ENCODE assay signal across 2 cellular contexts in the genomic region with DNA sequence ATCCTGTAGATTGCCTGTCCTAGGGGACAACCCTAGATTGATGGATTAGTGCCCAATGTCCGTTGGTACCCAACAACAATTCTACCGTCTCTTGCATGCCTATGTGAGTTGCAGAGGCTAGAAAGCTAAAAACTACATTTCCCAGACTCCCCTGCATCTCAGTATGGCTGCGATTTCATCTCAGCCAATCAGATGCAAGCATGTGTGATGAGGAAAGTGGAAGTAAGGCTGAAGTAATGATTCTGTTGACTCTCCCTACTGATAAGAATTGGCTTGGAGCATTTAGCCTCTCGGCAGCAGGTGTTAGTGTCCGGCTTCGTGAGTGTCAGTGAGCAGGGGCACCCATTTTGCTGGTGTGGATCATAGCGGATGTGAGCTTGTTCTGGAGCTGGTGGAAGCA.
A peak's percentile ranks its signal among the peaks of the same experiment; 100 is the strongest.
TF ChIP-seq lines count a peak whose summit lies in the region.

No MANE protein-coding gene starts in this region.

TF ChIP-seq in GM23338, 12 proteins besides CTCF, POLR2A, EP300 and RAD21 (continued from another document and continues in another):
- TF ChIP-seq, protein P1, sequence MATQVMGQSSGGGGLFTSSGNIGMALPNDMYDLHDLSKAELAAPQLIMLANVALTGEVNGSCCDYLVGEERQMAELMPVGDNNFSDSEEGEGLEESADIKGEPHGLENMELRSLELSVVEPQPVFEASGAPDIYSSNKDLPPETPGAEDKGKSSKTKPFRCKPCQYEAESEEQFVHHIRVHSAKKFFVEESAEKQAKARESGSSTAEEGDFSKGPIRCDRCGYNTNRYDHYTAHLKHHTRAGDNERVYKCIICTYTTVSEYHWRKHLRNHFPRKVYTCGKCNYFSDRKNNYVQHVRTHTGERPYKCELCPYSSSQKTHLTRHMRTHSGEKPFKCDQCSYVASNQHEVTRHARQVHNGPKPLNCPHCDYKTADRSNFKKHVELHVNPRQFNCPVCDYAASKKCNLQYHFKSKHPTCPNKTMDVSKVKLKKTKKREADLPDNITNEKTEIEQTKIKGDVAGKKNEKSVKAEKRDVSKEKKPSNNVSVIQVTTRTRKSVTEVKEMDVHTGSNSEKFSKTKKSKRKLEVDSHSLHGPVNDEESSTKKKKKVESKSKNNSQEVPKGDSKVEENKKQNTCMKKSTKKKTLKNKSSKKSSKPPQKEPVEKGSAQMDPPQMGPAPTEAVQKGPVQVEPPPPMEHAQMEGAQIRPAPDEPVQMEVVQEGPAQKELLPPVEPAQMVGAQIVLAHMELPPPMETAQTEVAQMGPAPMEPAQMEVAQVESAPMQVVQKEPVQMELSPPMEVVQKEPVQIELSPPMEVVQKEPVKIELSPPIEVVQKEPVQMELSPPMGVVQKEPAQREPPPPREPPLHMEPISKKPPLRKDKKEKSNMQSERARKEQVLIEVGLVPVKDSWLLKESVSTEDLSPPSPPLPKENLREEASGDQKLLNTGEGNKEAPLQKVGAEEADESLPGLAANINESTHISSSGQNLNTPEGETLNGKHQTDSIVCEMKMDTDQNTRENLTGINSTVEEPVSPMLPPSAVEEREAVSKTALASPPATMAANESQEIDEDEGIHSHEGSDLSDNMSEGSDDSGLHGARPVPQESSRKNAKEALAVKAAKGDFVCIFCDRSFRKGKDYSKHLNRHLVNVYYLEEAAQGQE (IDR thresholded peaks at IDR 0.05; ENCODE audit: unreplicated experiment), result no peak
- TF ChIP-seq EZH2phosphoT487 (IDR thresholded peaks at IDR 0.05; ENCODE audit: unreplicated experiment) (no peak), STAT1 (IDR thresholded peaks at IDR 0.05; ENCODE audit: unreplicated experiment) (no peak), CREB1 (CRISPR knock-in tag; IDR thresholded peaks at IDR 0.05; ENCODE audit: low read depth) (0 out of 2 replicates have a peak, but pooled peaks have one; percentile 19), EZH2 (IDR thresholded peaks at IDR 0.05; ENCODE audit: low read depth, unreplicated experiment) (no peak), POLR2AphosphoS5 (IDR thresholded peaks at IDR 0.05; ENCODE audit: low read depth) (no peak), ZNF114 (CRISPR knock-in tag; IDR thresholded peaks at IDR 0.05) (no peak), JUNB (IDR thresholded peaks at IDR 0.05; ENCODE audit: unreplicated experiment) (no peak)
- TF ChIP-seq, protein P2, sequence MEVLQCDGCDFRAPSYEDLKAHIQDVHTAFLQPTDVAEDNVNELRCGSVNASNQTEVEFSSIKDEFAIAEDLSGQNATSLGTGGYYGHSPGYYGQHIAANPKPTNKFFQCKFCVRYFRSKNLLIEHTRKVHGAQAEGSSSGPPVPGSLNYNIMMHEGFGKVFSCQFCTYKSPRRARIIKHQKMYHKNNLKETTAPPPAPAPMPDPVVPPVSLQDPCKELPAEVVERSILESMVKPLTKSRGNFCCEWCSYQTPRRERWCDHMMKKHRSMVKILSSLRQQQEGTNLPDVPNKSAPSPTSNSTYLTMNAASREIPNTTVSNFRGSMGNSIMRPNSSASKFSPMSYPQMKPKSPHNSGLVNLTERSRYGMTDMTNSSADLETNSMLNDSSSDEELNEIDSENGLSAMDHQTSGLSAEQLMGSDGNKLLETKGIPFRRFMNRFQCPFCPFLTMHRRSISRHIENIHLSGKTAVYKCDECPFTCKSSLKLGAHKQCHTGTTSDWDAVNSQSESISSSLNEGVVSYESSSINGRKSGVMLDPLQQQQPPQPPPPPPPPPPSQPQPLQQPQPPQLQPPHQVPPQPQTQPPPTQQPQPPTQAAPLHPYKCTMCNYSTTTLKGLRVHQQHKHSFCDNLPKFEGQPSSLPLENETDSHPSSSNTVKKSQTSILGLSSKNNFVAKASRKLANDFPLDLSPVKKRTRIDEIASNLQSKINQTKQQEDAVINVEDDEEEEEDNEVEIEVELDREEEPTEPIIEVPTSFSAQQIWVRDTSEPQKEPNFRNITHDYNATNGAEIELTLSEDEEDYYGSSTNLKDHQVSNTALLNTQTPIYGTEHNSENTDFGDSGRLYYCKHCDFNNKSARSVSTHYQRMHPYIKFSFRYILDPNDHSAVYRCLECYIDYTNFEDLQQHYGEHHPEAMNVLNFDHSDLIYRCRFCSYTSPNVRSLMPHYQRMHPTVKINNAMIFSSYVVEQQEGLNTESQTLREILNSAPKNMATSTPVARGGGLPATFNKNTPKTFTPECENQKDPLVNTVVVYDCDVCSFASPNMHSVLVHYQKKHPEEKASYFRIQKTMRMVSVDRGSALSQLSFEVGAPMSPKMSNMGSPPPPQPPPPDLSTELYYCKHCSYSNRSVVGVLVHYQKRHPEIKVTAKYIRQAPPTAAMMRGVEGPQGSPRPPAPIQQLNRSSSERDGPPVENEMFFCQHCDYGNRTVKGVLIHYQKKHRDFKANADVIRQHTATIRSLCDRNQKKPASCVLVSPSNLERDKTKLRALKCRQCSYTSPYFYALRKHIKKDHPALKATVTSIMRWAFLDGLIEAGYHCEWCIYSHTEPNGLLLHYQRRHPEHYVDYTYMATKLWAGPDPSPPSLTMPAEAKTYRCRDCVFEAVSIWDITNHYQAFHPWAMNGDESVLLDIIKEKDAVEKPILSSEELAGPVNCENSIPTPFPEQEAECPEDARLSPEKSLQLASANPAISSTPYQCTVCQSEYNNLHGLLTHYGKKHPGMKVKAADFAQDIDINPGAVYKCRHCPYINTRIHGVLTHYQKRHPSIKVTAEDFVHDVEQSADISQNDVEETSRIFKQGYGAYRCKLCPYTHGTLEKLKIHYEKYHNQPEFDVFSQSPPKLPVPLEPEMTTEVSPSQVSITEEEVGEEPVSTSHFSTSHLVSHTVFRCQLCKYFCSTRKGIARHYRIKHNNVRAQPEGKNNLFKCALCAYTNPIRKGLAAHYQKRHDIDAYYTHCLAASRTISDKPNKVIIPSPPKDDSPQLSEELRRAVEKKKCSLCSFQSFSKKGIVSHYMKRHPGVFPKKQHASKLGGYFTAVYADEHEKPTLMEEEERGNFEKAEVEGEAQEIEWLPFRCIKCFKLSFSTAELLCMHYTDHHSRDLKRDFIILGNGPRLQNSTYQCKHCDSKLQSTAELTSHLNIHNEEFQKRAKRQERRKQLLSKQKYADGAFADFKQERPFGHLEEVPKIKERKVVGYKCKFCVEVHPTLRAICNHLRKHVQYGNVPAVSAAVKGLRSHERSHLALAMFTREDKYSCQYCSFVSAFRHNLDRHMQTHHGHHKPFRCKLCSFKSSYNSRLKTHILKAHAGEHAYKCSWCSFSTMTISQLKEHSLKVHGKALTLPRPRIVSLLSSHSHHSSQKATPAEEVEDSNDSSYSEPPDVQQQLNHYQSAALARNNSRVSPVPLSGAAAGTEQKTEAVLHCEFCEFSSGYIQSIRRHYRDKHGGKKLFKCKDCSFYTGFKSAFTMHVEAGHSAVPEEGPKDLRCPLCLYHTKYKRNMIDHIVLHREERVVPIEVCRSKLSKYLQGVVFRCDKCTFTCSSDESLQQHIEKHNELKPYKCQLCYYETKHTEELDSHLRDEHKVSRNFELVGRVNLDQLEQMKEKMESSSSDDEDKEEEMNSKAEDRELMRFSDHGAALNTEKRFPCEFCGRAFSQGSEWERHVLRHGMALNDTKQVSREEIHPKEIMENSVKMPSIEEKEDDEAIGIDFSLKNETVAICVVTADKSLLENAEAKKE (CRISPR knock-in tag; IDR thresholded peaks at IDR 0.05), result no peak
- TF ChIP-seq, protein P3, sequence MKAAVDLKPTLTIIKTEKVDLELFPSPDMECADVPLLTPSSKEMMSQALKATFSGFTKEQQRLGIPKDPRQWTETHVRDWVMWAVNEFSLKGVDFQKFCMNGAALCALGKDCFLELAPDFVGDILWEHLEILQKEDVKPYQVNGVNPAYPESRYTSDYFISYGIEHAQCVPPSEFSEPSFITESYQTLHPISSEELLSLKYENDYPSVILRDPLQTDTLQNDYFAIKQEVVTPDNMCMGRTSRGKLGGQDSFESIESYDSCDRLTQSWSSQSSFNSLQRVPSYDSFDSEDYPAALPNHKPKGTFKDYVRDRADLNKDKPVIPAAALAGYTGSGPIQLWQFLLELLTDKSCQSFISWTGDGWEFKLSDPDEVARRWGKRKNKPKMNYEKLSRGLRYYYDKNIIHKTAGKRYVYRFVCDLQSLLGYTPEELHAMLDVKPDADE (IDR thresholded peaks at IDR 0.05), result peak; percentile 77

TF ChIP-seq in WTC11, 78 proteins besides CTCF, POLR2A, EP300 and RAD21 (continued from another document):
- no peak for TF ChIP-seq ZNF423 (CRISPR knock-in tag; IDR thresholded peaks at IDR 0.05)
- TF ChIP-seq FOXP1 (CRISPR knock-in tag; IDR thresholded peaks at IDR 0.05; ENCODE audit: borderline replicate concordance), result no peak
